In genomic region chr17:81094224-81094743, GRCh38 we compare ENCODE assay signal across 1 cellular context.
TF ChIP-seq lines count a peak whose summit lies in the region.

No MANE protein-coding gene starts in this region.

TF ChIP-seq in liver, 16 proteins besides CTCF, POLR2A, EP300 and RAD21 (continued from another document):
- TF ChIP-seq REST (IDR thresholded peaks at IDR 0.05): no peak
